In genomic region chr11:133945087-133945974, GRCh38 we compare ENCODE assay signal across 1 cellular context.
A peak's percentile ranks its signal among the peaks of the same experiment; 100 is the strongest.
TF ChIP-seq lines count a peak whose summit lies in the region.

No MANE protein-coding gene starts in this region.

TF ChIP-seq in K562, 482 proteins besides CTCF, POLR2A, EP300 and RAD21:
- TF ChIP-seq EGR1 (conservative IDR thresholded peaks at IDR 0.05) = peak; percentile 68
- no peak for TF ChIP-seq BRD4 (IDR thresholded peaks at IDR 0.05)
